ENCODE assay signal across 10 cellular contexts in the genomic region with DNA sequence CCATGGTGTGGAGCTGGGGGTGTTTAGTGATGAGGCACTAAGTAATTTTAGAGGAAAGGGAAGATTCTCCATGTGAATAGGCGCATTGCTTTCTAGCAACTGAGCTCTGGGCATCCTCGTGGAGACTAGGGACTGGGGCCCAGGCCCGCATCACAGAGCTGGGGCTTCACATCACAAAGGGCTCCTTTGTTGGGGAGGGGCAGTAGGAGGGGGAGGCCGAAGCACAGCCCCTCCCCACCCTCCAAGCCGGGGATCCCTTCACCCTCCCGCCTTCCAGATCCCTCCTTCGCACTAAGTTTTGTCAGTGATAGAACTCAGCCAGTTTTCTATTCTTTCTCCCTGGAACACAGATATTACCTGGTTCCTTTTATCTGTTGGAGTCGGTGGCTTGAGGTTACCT. TPM values are rescaled to one million over a fixed set of nuclear protein-coding genes. Genes with fewer than 3 reads are reported as not detected.
"Had no signal": no experiment of that assay in that cellular context is flagged by ENCODE, and none has a peak within 500 bp of the region (broad histone marks: within the 10 kb centered on the region; RNA-seq: fewer than 3 reads in every experiment).

A gene (minus strand): TSS at position 101 of the 400 bp plus-strand sequence. CDS start 29 bp downstream, at position 72.

RNA-seq across cellular contexts. Expression of the gene that starts here (rescaled TPM):
- total RNA-seq: OCI-LY7, PC-3, PC-9, Peyer's patch, Right ventricle myocardium inferior, Right ventricle myocardium superior, RPMI7951, SJSA1, SK-MEL-5 had no signal
- polyA plus RNA-seq: SK-N-SH had no signal
